In genomic region chr6:166813461-166813860, GRCh38 we compare ENCODE assay signal across 7 cellular contexts.
"Had no signal": no experiment of that assay in that cellular context is flagged by ENCODE, and none has a peak within 500 bp of the region (broad histone marks: within the 10 kb centered on the region; RNA-seq: fewer than 3 reads in every experiment).

No MANE protein-coding gene starts in this region.

- H3K36me3 ChIP-seq: HAP-1 had no signal

- DNase-seq: GM23248, GOT3, H7, HFFc6, KBM-7 had no signal

- H3K27ac ChIP-seq: GM23248, HL-60 had no signal

- H3K9me3 ChIP-seq: HAP-1 had no signal

- H3K4me1 ChIP-seq: HAP-1 had no signal

- H3K4me3 ChIP-seq: GM23248, HAP-1 had no signal
